8 cellular contexts compared by ENCODE assay signal in genomic region chr15:69523010-69524001, GRCh38.
DNase-seq lines count a peak whose midpoint lies in the region; ATAC-seq, FAIRE-seq and TF ChIP-seq lines count a peak whose summit lies in the region.

No MANE protein-coding gene starts in this region.

- no peaks in the 10 kb centered on the region for H3K9me3 Mint-ChIP-seq in astrocyte (ENCODE audit: unreplicated experiment)

- no peak overlapping the region for H3K9ac ChIP-seq in astrocyte (ENCODE audit: low read length)

- ATAC-seq in GM21737 (IDR thresholded peaks at IDR 0.05; ENCODE audit: unreplicated experiment), result no peak
- ATAC-seq in GM21423 (IDR thresholded peaks at IDR 0.05; ENCODE audit: unreplicated experiment), result no peak

- peaks cover 30% of the 10 kb centered on the region for H3K27me3 ChIP-seq in astrocyte (ENCODE audit: insufficient read depth, low read length)

- TF ChIP-seq CTCF in GM12874 (IDR thresholded peaks at IDR 0.05; ENCODE audit: insufficient read depth, low read depth, low read length), result peak; percentile 72
- TF ChIP-seq CTCF in astrocyte (IDR thresholded peaks at IDR 0.05; ENCODE audit: insufficient read depth, low read depth, low read length), result peak; percentile 84

- H3K4me2 ChIP-seq in astrocyte (ENCODE audit: low read length), result no peak overlapping the region

- no peaks in the 10 kb centered on the region for H3K36me3 ChIP-seq in astrocyte (ENCODE audit: insufficient read depth, low read length)

- no peak overlapping the region for H3K27ac ChIP-seq in astrocyte (ENCODE audit: low read depth, low read length)

- peak; percentile 42 for DNase-seq in NCI-H1436 treated with DMSO at 0.1 percent for 48 hours (lab: John Stamatoyannopoulos, UW)
- peak; percentile 53 for DNase-seq in T-helper 9 cell
- peak; percentile 46 for DNase-seq in astrocyte (ENCODE audit: low read depth)
- DNase-seq in hypothalamus (lab: John Stamatoyannopoulos, UW), result peak in 46 of 51 donors; percentile 15 to 86 (median 64)
- peak; percentile 41 for DNase-seq in smooth muscle cell of the brain vasculature (ENCODE audit: low read depth, low spot score)

- H3K4me3 ChIP-seq in astrocyte (ENCODE audit: insufficient read depth, low read depth, low read length), result no peak overlapping the region

- H3K4me1 Mint-ChIP-seq in astrocyte (ENCODE audit: low read depth, unreplicated experiment), result peaks cover 3% of the 10 kb centered on the region

- FAIRE-seq in astrocyte (lab: Jason Lieb, UNC), result peak; percentile 49

- peaks cover 3% of the 10 kb centered on the region for H3K4me1 ChIP-seq in astrocyte (ENCODE audit: insufficient read depth, low read length)

- H3K36me3 Mint-ChIP-seq in astrocyte (ENCODE audit: low read depth, unreplicated experiment), result no peaks in the 10 kb centered on the region

- no peak overlapping the region for H3K4me3 Mint-ChIP-seq in astrocyte (ENCODE audit: unreplicated experiment)

- H2AFZ ChIP-seq in astrocyte (ENCODE audit: low read depth, low read length), result no peak overlapping the region

- H4K20me1 ChIP-seq in astrocyte (ENCODE audit: insufficient read depth, low read length), result no peaks in the 10 kb centered on the region

- H3K9me3 ChIP-seq in astrocyte (ENCODE audit: insufficient read depth, low read depth, low read length), result peaks cover 8% of the 10 kb centered on the region

- H3K27ac Mint-ChIP-seq in astrocyte (ENCODE audit: unreplicated experiment), result no peak overlapping the region

- no peaks in the 10 kb centered on the region for H3K79me2 ChIP-seq in astrocyte (ENCODE audit: insufficient read depth, low read length)

- peaks cover 51% of the 10 kb centered on the region for H3K27me3 Mint-ChIP-seq in astrocyte (ENCODE audit: low read depth, unreplicated experiment)
